Comparison of ENCODE assay signal across 1 cellular context in the genomic region with DNA sequence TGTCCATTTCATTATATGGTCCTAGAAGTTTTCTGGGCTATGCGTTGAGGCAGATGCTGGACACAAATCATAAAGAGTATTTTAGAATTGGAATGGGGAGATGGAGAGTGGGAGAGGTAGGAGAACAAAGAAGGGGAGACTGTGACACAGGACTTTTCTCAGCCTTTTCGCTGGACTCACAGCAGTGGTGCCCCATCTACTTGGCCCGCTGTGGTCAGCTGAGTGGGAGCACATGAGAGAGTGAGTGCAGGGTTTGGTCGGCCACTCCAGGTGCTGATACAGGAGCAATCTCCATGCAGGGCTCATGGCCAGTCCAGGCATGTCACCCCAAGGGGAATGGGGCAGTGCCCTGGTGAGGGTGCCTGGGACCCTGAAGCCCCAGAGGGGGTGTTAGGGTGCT.
TF ChIP-seq lines count a peak whose summit lies in the region.

No MANE protein-coding gene starts in this region.

TF ChIP-seq in H1, 55 proteins besides CTCF, POLR2A, EP300 and RAD21:
- no peak for TF ChIP-seq JUND (IDR thresholded peaks at IDR 0.05; ENCODE audit: low read length)
- no peak for TF ChIP-seq E2F6 (IDR thresholded peaks at IDR 0.05)
- TF ChIP-seq NRF1 (IDR thresholded peaks at IDR 0.05; ENCODE audit: low read depth, low read length) = no peak
- TF ChIP-seq, protein P1, sequence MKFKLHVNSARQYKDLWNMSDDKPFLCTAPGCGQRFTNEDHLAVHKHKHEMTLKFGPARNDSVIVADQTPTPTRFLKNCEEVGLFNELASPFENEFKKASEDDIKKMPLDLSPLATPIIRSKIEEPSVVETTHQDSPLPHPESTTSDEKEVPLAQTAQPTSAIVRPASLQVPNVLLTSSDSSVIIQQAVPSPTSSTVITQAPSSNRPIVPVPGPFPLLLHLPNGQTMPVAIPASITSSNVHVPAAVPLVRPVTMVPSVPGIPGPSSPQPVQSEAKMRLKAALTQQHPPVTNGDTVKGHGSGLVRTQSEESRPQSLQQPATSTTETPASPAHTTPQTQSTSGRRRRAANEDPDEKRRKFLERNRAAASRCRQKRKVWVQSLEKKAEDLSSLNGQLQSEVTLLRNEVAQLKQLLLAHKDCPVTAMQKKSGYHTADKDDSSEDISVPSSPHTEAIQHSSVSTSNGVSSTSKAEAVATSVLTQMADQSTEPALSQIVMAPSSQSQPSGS (IDR thresholded peaks at IDR 0.05; ENCODE audit: low read length) = no peak
- no peak for TF ChIP-seq MAFK (IDR thresholded peaks at IDR 0.05; ENCODE audit: low read depth, low read length)
- no peak for TF ChIP-seq GTF2F1 (IDR thresholded peaks at IDR 0.05; ENCODE audit: borderline replicate concordance, low read depth, low read length)
- no peak for TF ChIP-seq TAF1 (IDR thresholded peaks at IDR 0.05; ENCODE audit: low read depth, low read length)
- TF ChIP-seq CBX5 (IDR thresholded peaks at IDR 0.05; ENCODE audit: low read depth, low read length) = no peak
- TF ChIP-seq RXRA (IDR thresholded peaks at IDR 0.05; ENCODE audit: insufficient read depth, low read depth, low read length) = no peak
- TF ChIP-seq RFX5 (IDR thresholded peaks at IDR 0.05; ENCODE audit: borderline replicate concordance, low read depth, low read length) = no peak
- TF ChIP-seq TCF12 (IDR thresholded peaks at IDR 0.05; ENCODE audit: low read depth, low read length) = no peak
- TF ChIP-seq YY1 (IDR thresholded peaks at IDR 0.05; ENCODE audit: low read depth, low read length) = no peak
